ENCODE assay signal across 11 cellular contexts in genomic region chr1:66769512-66770229, GRCh38. TPM values are rescaled to one million over a fixed set of nuclear protein-coding genes. Genes with fewer than 3 reads are reported as not detected.
DNase-seq lines count a peak whose midpoint lies in the region; ATAC-seq lines count a peak whose summit lies in the region.
"Had no signal": no experiment of that assay in that cellular context is flagged by ENCODE, and none has a peak within 500 bp of the region (broad histone marks: within the 10 kb centered on the region; RNA-seq: fewer than 3 reads in every experiment).

No MANE protein-coding gene starts in this region.

- peak overlapping the region; percentile 26 to 65 for H3K27ac Mint-ChIP-seq in activated naive CD4-positive, alpha-beta T cell treated with anti-CD3 and anti-CD28 coated beads, Interleukin-2, amount 50 U/mL, for 72 hours
- peak overlapping the region in 1 of 2 donors; percentile 19 for H3K27ac Mint-ChIP-seq in stimulated activated naive CD8-positive, alpha-beta T cell treated with anti-CD3 and anti-CD28 coated beads, Interleukin-15, amount 100 ng/mL, for 72 hours

- no peaks in the 10 kb centered on the region for H3K9me3 Mint-ChIP-seq in activated naive CD4-positive, alpha-beta T cell treated with anti-CD3 and anti-CD28 coated beads, Interleukin-2, amount 50 U/mL, for 72 hours
- H3K9me3 Mint-ChIP-seq in stimulated activated naive CD8-positive, alpha-beta T cell treated with anti-CD3 and anti-CD28 coated beads, Interleukin-15, amount 100 ng/mL, for 72 hours = no peaks in the 10 kb centered on the region

- ATAC-seq in activated naive CD4-positive, alpha-beta T cell treated with anti-CD3 and anti-CD28 coated beads, Interleukin-2, amount 50 U/mL, for 72 hours = peak; percentile 52 to 63
- peak; percentile 76 for ATAC-seq in stimulated activated naive CD8-positive, alpha-beta T cell treated with anti-CD3 and anti-CD28 coated beads, Interleukin-15, amount 100 ng/mL, for 72 hours
- no peak for ATAC-seq in GM19452 (IDR thresholded peaks at IDR 0.05; ENCODE audit: unreplicated experiment)
- no peak for ATAC-seq in HG03135 (IDR thresholded peaks at IDR 0.05; ENCODE audit: unreplicated experiment)

- no peaks in the 10 kb centered on the region for H3K36me3 Mint-ChIP-seq in activated naive CD4-positive, alpha-beta T cell treated with anti-CD3 and anti-CD28 coated beads, Interleukin-2, amount 50 U/mL, for 72 hours

- peak; percentile 5 for DNase-seq in stimulated activated CD4-positive, alpha-beta T cell treated with anti-CD3 and anti-CD28 coated beads, Interleukin-15, amount 100 ng/mL, for 24 hours
- DNase-seq in stimulated activated CD4-positive, alpha-beta T cell treated with anti-CD3 and anti-CD28 coated beads, Interleukin-12 subunit alpha, Interleukin-12 subunit beta, amount 100 ng/mL, for 4 hours = no peak
- DNase-seq in NCI-H69 (lab: John Stamatoyannopoulos, UW) = peak; percentile 78
- DNase-seq in activated naive CD4-positive, alpha-beta T cell treated with anti-CD3 and anti-CD28 coated beads, Interleukin-2, amount 50 U/mL, for 72 hours (ENCODE audit: low spot score in 2 of 2) = no peak
- DNase-seq in stimulated activated naive CD8-positive, alpha-beta T cell treated with anti-CD3 and anti-CD28 coated beads, Interleukin-15, amount 100 ng/mL, for 72 hours = peak in 1 of 2 donors; percentile 12
- DNase-seq in effector CD8-positive, alpha-beta T cell (lab: John Stamatoyannopoulos, UW) = no peak
- DNase-seq: stimulated activated CD4-positive, alpha-beta T cell treated with anti-CD3 and anti-CD28 coated beads, Interleukin-2, amount 100 ng/mL, for 24 hours had no signal

- H3K4me3 Mint-ChIP-seq in stimulated activated naive CD8-positive, alpha-beta T cell treated with anti-CD3 and anti-CD28 coated beads, Interleukin-15, amount 100 ng/mL, for 72 hours = peak overlapping the region; percentile 48 to 60

- H3K4me1 Mint-ChIP-seq in stimulated activated naive CD8-positive, alpha-beta T cell treated with anti-CD3 and anti-CD28 coated beads, Interleukin-15, amount 100 ng/mL, for 72 hours = peaks cover 35% of the 10 kb centered on the region

- no peaks in the 10 kb centered on the region for H3K27me3 Mint-ChIP-seq in stimulated activated naive CD8-positive, alpha-beta T cell treated with anti-CD3 and anti-CD28 coated beads, Interleukin-15, amount 100 ng/mL, for 72 hours

RNA-seq across cellular contexts. Expression of gene DYNLT5, which starts 17.4 kb away (rescaled TPM):
- not detected for total RNA-seq in activated naive CD4-positive, alpha-beta T cell treated with anti-CD3 and anti-CD28 coated beads, Interleukin-2, amount 50 U/mL, for 72 hours

RNA-seq across cellular contexts. Expression of gene INSL5, which starts 31.4 kb away (rescaled TPM):
- not detected for total RNA-seq in activated naive CD4-positive, alpha-beta T cell treated with anti-CD3 and anti-CD28 coated beads, Interleukin-2, amount 50 U/mL, for 72 hours
- total RNA-seq: lung microvascular endothelial cell, posterior vena cava had no signal

Comparison
In these comparisons a context has a peak if more than half of its experiments do, and no peak if none do; other contexts are left out.
1. DNase-seq: peak in stimulated activated CD4-positive, alpha-beta T cell treated with anti-CD3 and anti-CD28 coated beads, Interleukin-15, amount 100 ng/mL, for 24 hours (single experiment) and NCI-H69 (single experiment); none in stimulated activated CD4-positive, alpha-beta T cell treated with anti-CD3 and anti-CD28 coated beads, Interleukin-12 subunit alpha, Interleukin-12 subunit beta, amount 100 ng/mL, for 4 hours (single experiment), activated naive CD4-positive, alpha-beta T cell treated with anti-CD3 and anti-CD28 coated beads, Interleukin-2, amount 50 U/mL, for 72 hours (0 of 2) and effector CD8-positive, alpha-beta T cell (single experiment).
2. ATAC-seq: peak in activated naive CD4-positive, alpha-beta T cell treated with anti-CD3 and anti-CD28 coated beads, Interleukin-2, amount 50 U/mL, for 72 hours (2 of 2) and stimulated activated naive CD8-positive, alpha-beta T cell treated with anti-CD3 and anti-CD28 coated beads, Interleukin-15, amount 100 ng/mL, for 72 hours (single experiment); none in GM19452 (single experiment) and HG03135 (single experiment).